32 cellular contexts compared by ENCODE assay signal in the genomic region with DNA sequence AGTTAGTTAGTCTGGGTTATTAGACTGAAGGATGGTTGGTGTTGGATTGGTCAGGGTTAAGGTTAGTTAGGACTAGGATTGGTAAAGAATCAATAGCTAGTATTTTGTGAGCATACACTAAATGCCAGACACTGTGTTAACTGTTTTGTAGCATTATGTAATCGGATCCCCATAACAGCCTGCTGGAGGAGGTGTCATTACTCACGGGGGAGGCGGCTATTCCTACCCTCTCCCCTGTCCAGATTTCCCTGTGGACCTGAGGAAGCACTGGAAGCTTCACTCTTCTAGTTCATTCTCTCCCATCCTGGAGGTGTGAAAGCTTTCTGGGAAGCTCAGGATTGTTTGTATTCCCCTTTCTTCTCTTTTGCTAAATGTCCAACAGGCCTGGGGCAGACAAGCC. TPM values are rescaled to one million over a fixed set of nuclear protein-coding genes. Genes with fewer than 3 reads are reported as not detected.
"Had no signal": no experiment of that assay in that cellular context is flagged by ENCODE, and none has a peak within 500 bp of the region (broad histone marks: within the 10 kb centered on the region; RNA-seq: fewer than 3 reads in every experiment).

No MANE protein-coding gene starts in this region.

- H3K36me3 Mint-ChIP-seq: activated naive CD4-positive, alpha-beta T cell treated with anti-CD3 and anti-CD28 coated beads, Interleukin-2, amount 50 U/mL, for 24 hours; immature natural killer cell; mesothelial cell of epicardium; naive B cell; stimulated activated naive B cell treated with anti-CD40 and anti-IgM and Interleukin-4, amounts not matched to agents 10 μg/mL and 1 μg/mL and 100 μg/mL, for 72 hours; WTC11 had no signal

- DNase-seq: activated CD4-positive, alpha-beta memory T cell treated with anti-CD3 and anti-CD28 coated beads, Interleukin-2, amount 10 ng/mL, durations not matched to agents 7 days and 5 days; activated CD4-positive, alpha-beta T cell treated with anti-CD3 and anti-CD28 coated beads for 1 hour; activated CD4-positive, alpha-beta T cell treated with anti-CD3 and anti-CD28 coated beads, Interleukin-2, amount 10 ng/mL, durations not matched to agents 7 days and 5 days; activated naive CD8-positive, alpha-beta T cell treated with anti-CD3 and anti-CD28 coated beads, Interleukin-2, amount 50 U/mL, for 24 hours; activated T-cell treated with anti-CD3 and anti-CD28 coated beads, Interleukin-2, amount 50 U/mL, for 48 hours; amygdala; central memory CD4-positive, alpha-beta T cell; heart left ventricle; hypothalamus; immature natural killer cell; kidney; left colon; naive B cell; occipital lobe; stimulated activated CD4-positive, alpha-beta T cell treated with anti-CD3 and anti-CD28 coated beads, Interleukin-15, amount 100 ng/mL, for 24 hours; stimulated activated CD4-positive, alpha-beta T cell treated with anti-CD3 and anti-CD28 coated beads, Interleukin-2, amount 100 ng/mL, for 24 hours; stimulated activated naive B cell treated with anti-CD40 and anti-IgM and Interleukin-4, amounts not matched to agents 10 μg/mL and 1 μg/mL and 100 μg/mL, for 72 hours; stomach; tibial artery; upper lobe of right lung had no signal

- H3K4me3 ChIP-seq: breast epithelium, gastroesophageal sphincter, heart left ventricle, right atrium auricular region, stomach, tibial artery, upper lobe of right lung had no signal

- H3K9me3 ChIP-seq: breast epithelium, gastroesophageal sphincter, heart left ventricle, right atrium auricular region, stomach, tibial artery, upper lobe of right lung had no signal

- H3K4me1 ChIP-seq: breast epithelium, heart left ventricle, parathyroid adenoma, right atrium auricular region, upper lobe of right lung had no signal

- H3K27ac ChIP-seq: breast epithelium, gastroesophageal sphincter, heart left ventricle, parathyroid adenoma, right atrium auricular region, stomach, tibial artery, upper lobe of right lung had no signal

- H3K27ac Mint-ChIP-seq: activated CD4-positive, alpha-beta memory T cell treated with anti-CD3 and anti-CD28 coated beads, Interleukin-2, amount 10 ng/mL, durations not matched to agents 7 days and 5 days; activated CD4-positive, alpha-beta T cell treated with anti-CD3 and anti-CD28 coated beads, Interleukin-2, amount 10 ng/mL, durations not matched to agents 7 days and 5 days; activated naive CD4-positive, alpha-beta T cell treated with anti-CD3 and anti-CD28 coated beads, Interleukin-2, amount 50 U/mL, for 24 hours; activated naive CD8-positive, alpha-beta T cell treated with anti-CD3 and anti-CD28 coated beads, Interleukin-2, amount 50 U/mL, for 24 hours; activated T-helper 2 cell treated with anti-CD3 and anti-CD28 coated beads, Interferon-gamma antibody, Interleukin-2, Interleukin-4, amounts not matched to agents 10 μg/mL and 5 μg/mL and 100 μg/mL, durations not matched to agents 14 hours and 24 hours and 36 hours; immature natural killer cell; mesothelial cell of epicardium; naive B cell; stimulated activated naive B cell treated with anti-CD40 and anti-IgM and Interleukin-4, amounts not matched to agents 10 μg/mL and 1 μg/mL and 100 μg/mL, for 72 hours; WTC11 had no signal

- H3K9ac ChIP-seq: parathyroid adenoma had no signal

- H3K36me3 ChIP-seq: breast epithelium, gastroesophageal sphincter, heart left ventricle, right atrium auricular region, stomach, tibial artery, upper lobe of right lung had no signal

- H3K9me3 Mint-ChIP-seq: activated CD4-positive, alpha-beta memory T cell treated with anti-CD3 and anti-CD28 coated beads, Interleukin-2, amount 10 ng/mL, durations not matched to agents 7 days and 5 days; activated CD4-positive, alpha-beta T cell treated with anti-CD3 and anti-CD28 coated beads, Interleukin-2, amount 10 ng/mL, durations not matched to agents 7 days and 5 days; activated naive CD4-positive, alpha-beta T cell treated with anti-CD3 and anti-CD28 coated beads, Interleukin-2, amount 50 U/mL, for 24 hours; activated naive CD8-positive, alpha-beta T cell treated with anti-CD3 and anti-CD28 coated beads, Interleukin-2, amount 50 U/mL, for 24 hours; activated T-helper 2 cell treated with anti-CD3 and anti-CD28 coated beads, Interferon-gamma antibody, Interleukin-2, Interleukin-4, amounts not matched to agents 10 μg/mL and 5 μg/mL and 100 μg/mL, durations not matched to agents 14 hours and 24 hours and 36 hours; immature natural killer cell; mesothelial cell of epicardium; naive B cell; stimulated activated naive B cell treated with anti-CD40 and anti-IgM and Interleukin-4, amounts not matched to agents 10 μg/mL and 1 μg/mL and 100 μg/mL, for 72 hours; WTC11 had no signal

- ATAC-seq: activated naive CD8-positive, alpha-beta T cell treated with anti-CD3 and anti-CD28 coated beads, Interleukin-2, amount 50 U/mL, for 24 hours; gastroesophageal sphincter; heart left ventricle; left colon; stimulated activated naive B cell treated with anti-CD40 and anti-IgM and Interleukin-4, amounts not matched to agents 10 μg/mL and 1 μg/mL and 100 μg/mL, for 72 hours; upper lobe of right lung; WTC11 had no signal

- H3K27me3 Mint-ChIP-seq: activated naive CD4-positive, alpha-beta T cell treated with anti-CD3 and anti-CD28 coated beads, Interleukin-2, amount 50 U/mL, for 24 hours had no signal

- H3K4me3 Mint-ChIP-seq: activated CD4-positive, alpha-beta memory T cell treated with anti-CD3 and anti-CD28 coated beads, Interleukin-2, amount 10 ng/mL, durations not matched to agents 7 days and 5 days; activated CD4-positive, alpha-beta T cell treated with anti-CD3 and anti-CD28 coated beads, Interleukin-2, amount 10 ng/mL, durations not matched to agents 7 days and 5 days; activated naive CD4-positive, alpha-beta T cell treated with anti-CD3 and anti-CD28 coated beads, Interleukin-2, amount 50 U/mL, for 24 hours; activated naive CD8-positive, alpha-beta T cell treated with anti-CD3 and anti-CD28 coated beads, Interleukin-2, amount 50 U/mL, for 24 hours; immature natural killer cell; mesothelial cell of epicardium; naive B cell; stimulated activated naive B cell treated with anti-CD40 and anti-IgM and Interleukin-4, amounts not matched to agents 10 μg/mL and 1 μg/mL and 100 μg/mL, for 72 hours; WTC11 had no signal

- H3K4me1 Mint-ChIP-seq: activated naive CD4-positive, alpha-beta T cell treated with anti-CD3 and anti-CD28 coated beads, Interleukin-2, amount 50 U/mL, for 24 hours; activated naive CD8-positive, alpha-beta T cell treated with anti-CD3 and anti-CD28 coated beads, Interleukin-2, amount 50 U/mL, for 24 hours; immature natural killer cell; mesothelial cell of epicardium; naive B cell; WTC11 had no signal

- H3K27me3 ChIP-seq: breast epithelium, right atrium auricular region, tibial artery, upper lobe of right lung had no signal

RNA-seq across cellular contexts. Expression of a gene that starts 40.5 kb away (rescaled TPM):
- total RNA-seq: endothelial cell of umbilical vein, fibroblast of lung, fibroblast of villous mesenchyme had no signal

RNA-seq across cellular contexts. Expression of a gene that starts 47.7 kb away (rescaled TPM):
- total RNA-seq: activated CD4-positive, alpha-beta memory T cell treated with anti-CD3 and anti-CD28 coated beads, Interleukin-2, amount 10 ng/mL, durations not matched to agents 7 days and 5 days; activated CD4-positive, alpha-beta T cell treated with anti-CD3 and anti-CD28 coated beads, Interleukin-2, amount 10 ng/mL, durations not matched to agents 7 days and 5 days; endothelial cell of umbilical vein; fibroblast of lung; fibroblast of villous mesenchyme; mesothelial cell of epicardium; pulmonary artery endothelial cell had no signal
